ENCODE assay signal across 22 cellular contexts in the genomic region with DNA sequence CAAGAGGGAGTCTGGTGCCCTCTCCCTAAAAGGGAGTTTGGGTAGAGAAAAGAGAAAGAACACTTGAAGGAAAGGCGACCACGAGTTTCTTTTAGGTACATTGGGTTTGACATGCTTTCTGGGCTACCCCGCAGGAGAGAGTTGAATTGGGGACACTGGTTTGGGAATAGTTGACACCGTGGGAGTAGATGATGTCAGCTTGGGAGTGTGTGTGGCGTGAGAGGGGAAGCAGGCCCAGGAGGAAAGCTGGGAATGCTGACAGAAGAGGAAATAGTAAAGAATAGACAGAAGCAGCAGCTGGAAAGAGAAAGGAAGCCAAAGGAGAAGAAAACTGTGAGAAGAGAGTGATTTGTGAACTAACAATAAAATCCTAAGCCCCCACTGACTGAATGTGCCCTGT.
"Had no signal": no experiment of that assay in that cellular context is flagged by ENCODE, and none has a peak within 500 bp of the region (broad histone marks: within the 10 kb centered on the region; RNA-seq: fewer than 3 reads in every experiment).

No MANE protein-coding gene starts in this region.

- H3K4me3 ChIP-seq: SK-N-MC had no signal

- ATAC-seq: activated CD8-positive, alpha-beta memory T cell treated with anti-CD3 and anti-CD28 coated beads, Interleukin-2, amount 10 ng/mL, durations not matched to agents 7 days and 5 days; activated naive CD4-positive, alpha-beta T cell treated with anti-CD3 and anti-CD28 coated beads, Interleukin-2, amount 50 U/mL, for 72 hours; activated naive CD8-positive, alpha-beta T cell treated with anti-CD3 and anti-CD28 coated beads, Interleukin-2, amount 50 U/mL, for 24 hours; T-cell had no signal

- DNase-seq: activated B cell treated with CpG ODN at 0.5 μM for 24 hours; activated CD4-positive, alpha-beta T cell treated with anti-CD3 and anti-CD28 coated beads for 1 hour; activated CD4-positive, alpha-beta T cell treated with anti-CD3 and anti-CD28 coated beads, Interleukin-2, amount 10 ng/mL, durations not matched to agents 24 days and 14 days; activated CD4-positive, alpha-beta T cell treated with anti-CD3 and anti-CD28 coated beads, Interleukin-2, amount 50 U/mL, for 48 hours; activated CD8-positive, alpha-beta memory T cell treated with anti-CD3 and anti-CD28 coated beads, Interleukin-2, amount 10 ng/mL, durations not matched to agents 7 days and 5 days; activated effector memory CD4-positive, alpha-beta T cell treated with Interleukin-2 at 50 U/mL for 16 hours; activated naive CD4-positive, alpha-beta T cell; activated naive CD8-positive, alpha-beta T cell treated with anti-CD3 and anti-CD28 coated beads, Interleukin-2, amount 50 U/mL, for 24 hours; activated T-cell treated with anti-CD3 and anti-CD28 coated beads, Interleukin-2, amount 50 U/mL, for 24 hours; amniotic stem cell; MM.1S; NCI-H1105 treated with DMSO at 0.1 percent for 48 hours; NCI-H1436 treated with DMSO at 0.1 percent for 48 hours; NCI-H187; NCI-H2081 treated with DMSO at 0.1 percent for 48 hours; NCI-H446; NCI-H524; T-cell; T-helper 2 cell; T1000 had no signal
